In the genomic region with DNA sequence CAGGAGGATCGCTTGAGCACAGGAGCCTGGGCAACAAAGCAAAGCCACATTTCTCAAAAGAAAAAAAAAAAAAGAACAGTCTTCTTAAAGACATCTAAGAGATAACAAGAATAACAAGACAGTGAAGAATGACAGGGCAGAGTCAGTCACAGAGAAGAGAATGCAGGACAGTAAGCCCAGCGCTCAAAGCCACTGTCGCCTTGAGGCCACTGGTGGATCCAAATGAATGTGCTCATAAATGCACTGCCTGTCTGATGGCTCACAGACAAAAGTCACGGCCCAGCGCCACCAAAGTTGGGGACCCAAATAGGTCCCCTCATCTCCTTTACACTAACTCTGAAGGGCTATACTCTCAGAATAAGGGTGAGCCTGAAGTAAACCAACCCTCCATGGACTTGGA, we compare ENCODE assay signal across 30 cellular contexts.
"Had no signal": no experiment of that assay in that cellular context is flagged by ENCODE, and none has a peak within 500 bp of the region (broad histone marks: within the 10 kb centered on the region; RNA-seq: fewer than 3 reads in every experiment).

No MANE protein-coding gene starts in this region.

- H3K36me3 ChIP-seq: neutrophil, pancreas, right lobe of liver, spleen, suprapubic skin, tibial artery, transverse colon, upper lobe of left lung, vagina had no signal

- DNase-seq: naive thymus-derived CD8-positive, alpha-beta T cell; nephron progenitor cell; nucleus accumbens; pancreas; psoas muscle; right cardiac atrium; right lobe of liver; spleen; stimulated activated CD4-positive, alpha-beta T cell treated with anti-CD3 and anti-CD28 coated beads, Interleukin-12 subunit alpha, Interleukin-12 subunit beta, amount 100 ng/mL, for 4 hours; stimulated activated CD4-positive, alpha-beta T cell treated with anti-CD3 and anti-CD28 coated beads, Interleukin-1b, Interleukin-23, amount 100 ng/mL, for 48 hours; stimulated activated CD4-positive, alpha-beta T cell treated with anti-CD3 and anti-CD28 coated beads, Interleukin-4, amount 100 ng/mL, for 1 hour; stimulated activated CD4-positive, alpha-beta T cell treated with anti-CD3 and anti-CD28 coated beads, Interleukin-4, amount 100 ng/mL, for 4 hours; stimulated activated CD8-positive, alpha-beta memory T cell treated with anti-CD3 and anti-CD28 coated beads, Interleukin-4, amount 100 ng/mL, for 48 hours; stimulated activated naive CD4-positive, alpha-beta T cell; stimulated activated naive CD8-positive, alpha-beta T cell treated with anti-CD3 and anti-CD28 coated beads, Interleukin-15, amount 100 ng/mL, for 72 hours; stimulated activated naive CD8-positive, alpha-beta T cell treated with anti-CD3 and anti-CD28 coated beads, Interleukin-15, Interleukin-2, amounts not matched to agents 100 U/mL and 50 U/mL, for 24 hours; substantia nigra; testis; transverse colon; upper lobe of left lung had no signal

- H3K27me3 ChIP-seq: neutrophil, pancreas, right lobe of liver, suprapubic skin, testis, tibial artery, transverse colon, upper lobe of left lung, vagina had no signal

- H3K4me1 Mint-ChIP-seq: nephron progenitor cell; stimulated activated memory B cell treated with anti-CD40 and anti-IgM and Interleukin-4, amounts not matched to agents 10 μg/mL and 1 μg/mL and 100 μg/mL, for 72 hours had no signal

- H3K4me3 Mint-ChIP-seq: naive thymus-derived CD8-positive, alpha-beta T cell; natural killer cell treated with Interleukin-12 subunit alpha and Interleukin-12 subunit beta and Interleukin-15 and Interleukin-18, amount 100 ng/mL, for 72 hours; nephron progenitor cell; neural crest cell; stimulated activated memory B cell treated with anti-CD40 and anti-IgM and Interleukin-4, amounts not matched to agents 10 μg/mL and 1 μg/mL and 100 μg/mL, for 72 hours; stimulated activated naive CD8-positive, alpha-beta T cell treated with anti-CD3 and anti-CD28 coated beads, Interleukin-15, amount 100 ng/mL, for 72 hours had no signal

- H3K4me2 ChIP-seq: smooth muscle cell had no signal

- H3K9me3 ChIP-seq: neutrophil, pancreas, psoas muscle, right lobe of liver, spleen, suprapubic skin, testis, tibial artery, transverse colon, upper lobe of left lung, vagina had no signal

- H3K4me1 ChIP-seq: pancreas, psoas muscle, right lobe of liver, spleen, testis, tibial artery, transverse colon, vagina had no signal

- H3K27ac Mint-ChIP-seq: naive thymus-derived CD8-positive, alpha-beta T cell; natural killer cell treated with Interleukin-12 subunit alpha and Interleukin-12 subunit beta and Interleukin-15 and Interleukin-18, amount 100 ng/mL, for 72 hours; nephron progenitor cell; progenitor cell of endocrine pancreas; stimulated activated memory B cell treated with anti-CD40 and anti-IgM and Interleukin-4, amounts not matched to agents 10 μg/mL and 1 μg/mL and 100 μg/mL, for 72 hours; stimulated activated naive CD8-positive, alpha-beta T cell treated with anti-CD3 and anti-CD28 coated beads, Interleukin-15, amount 100 ng/mL, for 72 hours had no signal

- H3K4me3 ChIP-seq: pancreas, psoas muscle, right lobe of liver, skin epidermis, smooth muscle cell, spleen, suprapubic skin, testis, tibial artery, transverse colon, upper lobe of left lung, vagina had no signal

- H3K9me3 Mint-ChIP-seq: natural killer cell treated with Interleukin-12 subunit alpha and Interleukin-12 subunit beta and Interleukin-15 and Interleukin-18, amount 100 ng/mL, for 72 hours had no signal

- H3K36me3 Mint-ChIP-seq: naive thymus-derived CD8-positive, alpha-beta T cell; natural killer cell treated with Interleukin-12 subunit alpha and Interleukin-12 subunit beta and Interleukin-15 and Interleukin-18, amount 100 ng/mL, for 72 hours; stimulated activated memory B cell treated with anti-CD40 and anti-IgM and Interleukin-4, amounts not matched to agents 10 μg/mL and 1 μg/mL and 100 μg/mL, for 72 hours had no signal

- H3K27ac ChIP-seq: neutrophil, pancreas, psoas muscle, right lobe of liver, skin epidermis, spleen, suprapubic skin, testis, tibial artery, transverse colon, vagina had no signal

- ATAC-seq: naive thymus-derived CD8-positive, alpha-beta T cell; natural killer cell treated with Interleukin-12 subunit alpha and Interleukin-12 subunit beta and Interleukin-15 and Interleukin-18, amount 100 ng/mL, for 72 hours; right cardiac atrium; stimulated activated memory B cell treated with anti-CD40 and anti-IgM and Interleukin-4, amounts not matched to agents 10 μg/mL and 1 μg/mL and 100 μg/mL, for 72 hours; stimulated activated naive CD8-positive, alpha-beta T cell treated with anti-CD3 and anti-CD28 coated beads, Interleukin-15, amount 100 ng/mL, for 72 hours; stimulated activated naive CD8-positive, alpha-beta T cell treated with anti-CD3 and anti-CD28 coated beads, Interleukin-15, Interleukin-2, amounts not matched to agents 100 U/mL and 50 U/mL, for 24 hours had no signal
